In the genomic region with DNA sequence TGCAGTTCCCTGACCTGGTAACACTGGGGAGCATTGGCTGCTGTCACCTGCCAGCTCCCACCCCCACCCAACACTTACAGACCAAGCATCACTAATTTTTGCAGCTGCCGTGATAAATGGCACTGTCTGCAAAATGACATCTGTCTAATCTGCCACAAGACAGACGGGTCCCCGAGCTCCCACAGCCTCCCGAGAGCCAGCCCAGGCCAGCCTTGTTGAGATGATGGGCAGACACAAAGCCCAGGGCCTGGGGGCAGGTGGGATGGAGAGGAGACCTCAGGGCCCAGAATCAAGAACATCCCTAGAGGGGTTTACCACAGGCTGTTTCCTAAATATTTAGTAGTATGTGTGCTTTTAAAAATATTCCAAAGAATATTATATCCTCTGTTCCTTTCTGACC, we compare ENCODE assay signal across 26 cellular contexts.
"Had no signal": no experiment of that assay in that cellular context is flagged by ENCODE, and none has a peak within 500 bp of the region (broad histone marks: within the 10 kb centered on the region; RNA-seq: fewer than 3 reads in every experiment).

No MANE protein-coding gene starts in this region.

- ATAC-seq: activated CD8-positive, alpha-beta memory T cell treated with anti-CD3 and anti-CD28 coated beads, Interleukin-2, amount 10 ng/mL, durations not matched to agents 7 days and 5 days; activated CD8-positive, alpha-beta T cell treated with anti-CD3 and anti-CD28 coated beads, Interleukin-2, amount 10 ng/mL, durations not matched to agents 7 days and 5 days; activated naive CD8-positive, alpha-beta T cell treated with anti-CD3 and anti-CD28 coated beads, Interleukin-2, amount 50 U/mL, for 24 hours; left cardiac atrium; right lobe of liver had no signal

- FAIRE-seq: bronchial epithelial cell had no signal

- H3K27ac Mint-ChIP-seq: activated B cell treated with CpG ODN at 0.5 μM for 24 hours; activated CD8-positive, alpha-beta memory T cell treated with anti-CD3 and anti-CD28 coated beads, Interleukin-2, amount 10 ng/mL, durations not matched to agents 7 days and 5 days; activated CD8-positive, alpha-beta T cell treated with anti-CD3 and anti-CD28 coated beads, Interleukin-2, amount 10 ng/mL, durations not matched to agents 7 days and 5 days; activated naive CD4-positive, alpha-beta T cell treated with anti-CD3 and anti-CD28 coated beads, Interleukin-2, amount 50 U/mL, for 24 hours; activated naive CD8-positive, alpha-beta T cell treated with anti-CD3 and anti-CD28 coated beads, Interleukin-2, amount 50 U/mL, for 24 hours; activated T-helper 2 cell treated with anti-CD3 and anti-CD28 coated beads, Interferon-gamma antibody, Interleukin-2, Interleukin-4, amounts not matched to agents 10 μg/mL and 5 μg/mL and 100 μg/mL, durations not matched to agents 14 hours and 24 hours and 36 hours; nephron progenitor cell; stimulated activated naive CD8-positive, alpha-beta T cell treated with anti-CD3 and anti-CD28 coated beads, Interleukin-15, Interleukin-2, amounts not matched to agents 100 ng/mL and 50 ng/mL, for 24 hours; T-helper 2 cell treated with Interferon-gamma antibody and Interleukin-4, amounts not matched to agents 5 μg/mL and 100 μg/mL, for 36 hours; type B pancreatic cell had no signal

- H3K9me3 Mint-ChIP-seq: activated B cell treated with CpG ODN at 0.5 μM for 24 hours; activated naive CD4-positive, alpha-beta T cell treated with anti-CD3 and anti-CD28 coated beads, Interleukin-2, amount 50 U/mL, for 24 hours; activated naive CD8-positive, alpha-beta T cell treated with anti-CD3 and anti-CD28 coated beads, Interleukin-2, amount 50 U/mL, for 24 hours; activated T-helper 2 cell treated with anti-CD3 and anti-CD28 coated beads, Interferon-gamma antibody, Interleukin-2, Interleukin-4, amounts not matched to agents 10 μg/mL and 5 μg/mL and 100 μg/mL, durations not matched to agents 14 hours and 24 hours and 36 hours; central memory CD8-positive, alpha-beta T cell; naive B cell; nephron progenitor cell; stimulated activated naive CD8-positive, alpha-beta T cell treated with anti-CD3 and anti-CD28 coated beads, Interleukin-15, Interleukin-2, amounts not matched to agents 100 ng/mL and 50 ng/mL, for 24 hours; T-helper 2 cell treated with Interferon-gamma antibody and Interleukin-4, amounts not matched to agents 5 μg/mL and 100 μg/mL, for 36 hours; type B pancreatic cell had no signal

- H3K36me3 Mint-ChIP-seq: activated CD8-positive, alpha-beta memory T cell treated with anti-CD3 and anti-CD28 coated beads, Interleukin-2, amount 10 ng/mL, durations not matched to agents 7 days and 5 days; activated naive CD4-positive, alpha-beta T cell treated with anti-CD3 and anti-CD28 coated beads, Interleukin-2, amount 50 U/mL, for 24 hours; naive B cell; type B pancreatic cell had no signal

- H3K4me1 Mint-ChIP-seq: activated B cell treated with CpG ODN at 0.5 μM for 24 hours; activated CD8-positive, alpha-beta memory T cell treated with anti-CD3 and anti-CD28 coated beads, Interleukin-2, amount 10 ng/mL, durations not matched to agents 7 days and 5 days; activated naive CD4-positive, alpha-beta T cell treated with anti-CD3 and anti-CD28 coated beads, Interleukin-2, amount 50 U/mL, for 24 hours; activated naive CD8-positive, alpha-beta T cell treated with anti-CD3 and anti-CD28 coated beads, Interleukin-2, amount 50 U/mL, for 24 hours; central memory CD8-positive, alpha-beta T cell; naive B cell had no signal

- DNase-seq: activated B cell treated with CpG ODN at 0.5 μM for 24 hours; activated CD8-positive, alpha-beta memory T cell treated with anti-CD3 and anti-CD28 coated beads, Interleukin-2, amount 10 ng/mL, durations not matched to agents 7 days and 5 days; activated CD8-positive, alpha-beta T cell treated with anti-CD3 and anti-CD28 coated beads, Interleukin-2, amount 10 ng/mL, durations not matched to agents 7 days and 5 days; activated naive CD8-positive, alpha-beta T cell treated with anti-CD3 and anti-CD28 coated beads, Interleukin-2, amount 50 U/mL, for 24 hours; activated T-cell treated with anti-CD3 and anti-CD28 coated beads, Interleukin-2, amount 50 U/mL, for 48 hours; amygdala; dermis blood vessel endothelial cell; effector CD4-positive, alpha-beta T cell; foreskin melanocyte; islet precursor cell; left cardiac atrium; mammary epithelial cell; naive B cell; nephron progenitor cell; nucleus accumbens; right lobe of liver; stimulated activated CD4-positive, alpha-beta T cell treated with anti-CD3 and anti-CD28 coated beads, Interleukin-2, amount 100 ng/mL, for 48 hours; T-helper 1 cell; uterus had no signal

- H3K4me3 Mint-ChIP-seq: activated B cell treated with CpG ODN at 0.5 μM for 24 hours; activated CD8-positive, alpha-beta memory T cell treated with anti-CD3 and anti-CD28 coated beads, Interleukin-2, amount 10 ng/mL, durations not matched to agents 7 days and 5 days; activated CD8-positive, alpha-beta T cell treated with anti-CD3 and anti-CD28 coated beads, Interleukin-2, amount 10 ng/mL, durations not matched to agents 7 days and 5 days; activated naive CD4-positive, alpha-beta T cell treated with anti-CD3 and anti-CD28 coated beads, Interleukin-2, amount 50 U/mL, for 24 hours; activated naive CD8-positive, alpha-beta T cell treated with anti-CD3 and anti-CD28 coated beads, Interleukin-2, amount 50 U/mL, for 24 hours; central memory CD8-positive, alpha-beta T cell; naive B cell; nephron progenitor cell; stimulated activated naive CD8-positive, alpha-beta T cell treated with anti-CD3 and anti-CD28 coated beads, Interleukin-15, Interleukin-2, amounts not matched to agents 100 ng/mL and 50 ng/mL, for 24 hours; T-helper 2 cell treated with Interferon-gamma antibody and Interleukin-4, amounts not matched to agents 5 μg/mL and 100 μg/mL, for 36 hours; type B pancreatic cell had no signal

- H3K27me3 Mint-ChIP-seq: activated naive CD8-positive, alpha-beta T cell treated with anti-CD3 and anti-CD28 coated beads, Interleukin-2, amount 50 U/mL, for 24 hours; central memory CD8-positive, alpha-beta T cell; stimulated activated naive CD8-positive, alpha-beta T cell treated with anti-CD3 and anti-CD28 coated beads, Interleukin-15, Interleukin-2, amounts not matched to agents 100 ng/mL and 50 ng/mL, for 24 hours; type B pancreatic cell had no signal
